ENCODE assay signal across 20 cellular contexts in the genomic region with DNA sequence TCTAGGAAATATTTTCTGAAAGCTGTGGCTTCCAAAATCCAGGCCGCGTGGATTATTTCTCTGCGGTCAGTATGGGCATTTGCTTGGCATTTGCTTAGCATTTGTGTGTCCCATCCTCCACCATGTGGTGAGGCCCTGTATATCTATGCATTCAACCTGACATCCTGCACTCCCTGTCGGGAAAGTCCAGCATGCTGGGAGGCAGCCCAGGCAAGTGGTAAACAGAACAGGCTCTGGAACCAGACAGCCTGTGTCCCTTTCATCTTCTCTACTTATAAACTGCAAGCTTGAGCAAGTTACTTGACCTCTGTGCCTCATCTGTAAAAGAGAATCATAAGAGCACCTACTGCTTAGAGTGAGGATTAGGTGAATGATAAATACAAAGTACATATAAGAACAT.
DNase-seq lines count a peak whose midpoint lies in the region; ATAC-seq and TF ChIP-seq lines count a peak whose summit lies in the region.
"Had no signal": no experiment of that assay in that cellular context is flagged by ENCODE, and none has a peak within 500 bp of the region (broad histone marks: within the 10 kb centered on the region; RNA-seq: fewer than 3 reads in every experiment).

No MANE protein-coding gene starts in this region.

- no peaks in the 10 kb centered on the region for H3K27me3 Mint-ChIP-seq in GM23338 (ENCODE audit: insufficient read depth, low read depth, poor library complexity)
- H3K27me3 Mint-ChIP-seq: B cell, IgD-negative memory B cell had no signal

- DNase-seq in GM23338 (ENCODE audit: low spot score): peak; percentile 3
- peak; percentile 3 for DNase-seq in choroid plexus epithelial cell (ENCODE audit: low read depth)
- DNase-seq in mesendoderm: peak; percentile 40
- no peak for DNase-seq in osteoblast (ENCODE audit: insufficient read length, low spot score, missing footprints)
- no peak for DNase-seq in SW 1271 (lab: John Stamatoyannopoulos, UW)
- no peak for DNase-seq in NCI-H1694 treated with DMSO at 0.1 percent for 48 hours (lab: John Stamatoyannopoulos, UW)
- no peak for DNase-seq in NCI-H1436 (lab: John Stamatoyannopoulos, UW)
- DNase-seq: HCEC 1CT; NCI-H1105; NCI-H2081; NCI-H2171; NCI-H345; NCI-H524; NCI-H774; NK-92 treated with Interleukin-12 subunit alpha and Interleukin-12 subunit beta, amount 100 ng/mL, for 24 hours had no signal

- no peak overlapping the region for H3K27ac Mint-ChIP-seq in GM23338
- H3K27ac Mint-ChIP-seq: B cell, IgD-negative memory B cell had no signal

- TF ChIP-seq CTCF in GM23338 (conservative IDR thresholded peaks at IDR 0.05; ENCODE audit: low read depth in 2 of 2) (peak in 1 of 2 experiments; percentile 16; a peak in 1 of 4 replicates), choroid plexus epithelial cell (conservative IDR thresholded peaks at IDR 0.05; ENCODE audit: low read depth, low read length) (no peak), osteoblast (IDR thresholded peaks at IDR 0.05; ENCODE audit: extremely low read depth, low read depth, low read length) (no peak)

- no CpG with 5 or more reads among the region's 4 CpGs for WGBS in mesendoderm (ENCODE audit: extremely low coverage, insufficient coverage, low lambda C conversion rate)

- H4K20me1 ChIP-seq in GM23338 (replicated peaks; ENCODE audit: insufficient read depth) (no peaks in the 10 kb centered on the region), osteoblast (ENCODE audit: insufficient read depth, low read length) (no peaks in the 10 kb centered on the region)

- no peak overlapping the region for H3K23ac ChIP-seq in mesendoderm (ENCODE audit: low read length)

- H3K27ac ChIP-seq in GM23338 (ENCODE audit: low read depth) (no peak overlapping the region), mesendoderm (ENCODE audit: low read depth, low read length) (no peak overlapping the region), osteoblast (ENCODE audit: low read depth, low read length) (peak overlapping the region; percentile 80)
- H3K27ac ChIP-seq: A549 had no signal

- H4K5ac ChIP-seq in mesendoderm (ENCODE audit: low read length): no peak overlapping the region

- H3K9me2 ChIP-seq in GM23338 (ENCODE audit: insufficient read depth): peaks cover 12% of the 10 kb centered on the region

- no peak overlapping the region for H3K9ac ChIP-seq in mesendoderm (ENCODE audit: low read length)

- H3K4me3 ChIP-seq in GM23338 (no peak overlapping the region), choroid plexus epithelial cell (ENCODE audit: low read depth, low read length) (no peak overlapping the region), mesendoderm (ENCODE audit: low read length) (no peak overlapping the region), osteoblast (ENCODE audit: insufficient read depth, low read length) (no peak overlapping the region)
- H3K4me3 ChIP-seq: A549, GM12878 had no signal

- H3K56ac ChIP-seq in mesendoderm (ENCODE audit: low read length): no peak overlapping the region

- H3K4me3 Mint-ChIP-seq in GM23338: no peak overlapping the region
- H3K4me3 Mint-ChIP-seq: B cell, CD14-positive monocyte, IgD-negative memory B cell had no signal

- no peak overlapping the region for H3K4ac ChIP-seq in mesendoderm (ENCODE audit: low read depth, low read length)

- no peak overlapping the region for H2BK15ac ChIP-seq in mesendoderm (replicated peaks; ENCODE audit: low read depth)

- H3K4me2 ChIP-seq in GM23338 (no peak overlapping the region), mesendoderm (ENCODE audit: low read length) (no peak overlapping the region), osteoblast (ENCODE audit: insufficient read depth, low read length) (no peak overlapping the region)
- H3K4me2 ChIP-seq: A549 had no signal

- H3K79me1 ChIP-seq in mesendoderm (ENCODE audit: low read length): no peaks in the 10 kb centered on the region

- H3K9me3 Mint-ChIP-seq in GM23338: no peaks in the 10 kb centered on the region

- H2AFZ ChIP-seq in GM23338 (0 out of 2 replicates have a peak overlapping the region, but pooled peaks have one; percentile 29), osteoblast (ENCODE audit: low read length) (no peak overlapping the region)

- H4K8ac ChIP-seq in mesendoderm (ENCODE audit: low read depth, low read length): no peak overlapping the region

- no peak overlapping the region for H2BK5ac ChIP-seq in mesendoderm (ENCODE audit: low read length)

- no peaks in the 10 kb centered on the region for H3K9me3 ChIP-seq in osteoblast (ENCODE audit: low read depth, low read length)
- H3K9me3 ChIP-seq: A549 had no signal

- H3K79me2 ChIP-seq in GM23338 (replicated peaks; ENCODE audit: insufficient read depth) (no peaks in the 10 kb centered on the region), mesendoderm (ENCODE audit: control insufficient read depth, insufficient read depth, low read length) (no peaks in the 10 kb centered on the region), osteoblast (ENCODE audit: insufficient read depth, low read length) (no peaks in the 10 kb centered on the region)

- peaks cover 7% of the 10 kb centered on the region for H3K4me1 ChIP-seq in GM23338 (ENCODE audit: insufficient read depth)
- no peaks in the 10 kb centered on the region for H3K4me1 ChIP-seq in mesendoderm (ENCODE audit: control insufficient read depth, low read depth, low read length)
- peaks cover 45% of the 10 kb centered on the region for H3K4me1 ChIP-seq in osteoblast (ENCODE audit: insufficient read depth, low read length)

- no peak overlapping the region for H3K18ac ChIP-seq in mesendoderm (ENCODE audit: low read length)

- no peaks in the 10 kb centered on the region for H3K36me3 Mint-ChIP-seq in GM23338 (ENCODE audit: low read depth)
- H3K36me3 Mint-ChIP-seq: CD14-positive monocyte had no signal

- H2AK5ac ChIP-seq in mesendoderm (ENCODE audit: low read length): no peak overlapping the region

- no peaks in the 10 kb centered on the region for H3F3A ChIP-seq in GM23338 (replicated peaks; ENCODE audit: low read depth)

- peaks cover 13% of the 10 kb centered on the region for H3K4me1 Mint-ChIP-seq in GM23338
- H3K4me1 Mint-ChIP-seq: B cell, CD14-positive monocyte had no signal

- H3K36me3 ChIP-seq in GM23338 (ENCODE audit: insufficient read depth): no peaks in the 10 kb centered on the region
- H3K36me3 ChIP-seq in mesendoderm (ENCODE audit: control insufficient read depth, insufficient read depth, low read length): no peaks in the 10 kb centered on the region
- H3K36me3 ChIP-seq in osteoblast (ENCODE audit: insufficient read depth, low read length): no peaks in the 10 kb centered on the region

- H3K27me3 ChIP-seq in GM23338 (ENCODE audit: insufficient read depth) (no peaks in the 10 kb centered on the region), mesendoderm (ENCODE audit: insufficient read depth, low read length, poor library complexity) (no peaks in the 10 kb centered on the region), osteoblast (ENCODE audit: insufficient read depth, low read length) (no peaks in the 10 kb centered on the region)

- peak; percentile 61 for ATAC-seq in GM23338
- ATAC-seq: A549, GM12878 had no signal

- no peak overlapping the region for H2BK120ac ChIP-seq in mesendoderm (ENCODE audit: low read depth, low read length)

TF ChIP-seq in GM23338, 12 proteins besides CTCF, POLR2A, EP300 and RAD21:
- TF ChIP-seq JUNB (IDR thresholded peaks at IDR 0.05; ENCODE audit: unreplicated experiment) (no peak), CREB1 (CRISPR knock-in tag; IDR thresholded peaks at IDR 0.05; ENCODE audit: low read depth) (no peak), EZH2phosphoT487 (IDR thresholded peaks at IDR 0.05; ENCODE audit: unreplicated experiment) (no peak)
- TF ChIP-seq, protein P1, sequence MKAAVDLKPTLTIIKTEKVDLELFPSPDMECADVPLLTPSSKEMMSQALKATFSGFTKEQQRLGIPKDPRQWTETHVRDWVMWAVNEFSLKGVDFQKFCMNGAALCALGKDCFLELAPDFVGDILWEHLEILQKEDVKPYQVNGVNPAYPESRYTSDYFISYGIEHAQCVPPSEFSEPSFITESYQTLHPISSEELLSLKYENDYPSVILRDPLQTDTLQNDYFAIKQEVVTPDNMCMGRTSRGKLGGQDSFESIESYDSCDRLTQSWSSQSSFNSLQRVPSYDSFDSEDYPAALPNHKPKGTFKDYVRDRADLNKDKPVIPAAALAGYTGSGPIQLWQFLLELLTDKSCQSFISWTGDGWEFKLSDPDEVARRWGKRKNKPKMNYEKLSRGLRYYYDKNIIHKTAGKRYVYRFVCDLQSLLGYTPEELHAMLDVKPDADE (IDR thresholded peaks at IDR 0.05): no peak

Comparison
In these comparisons a context has a peak if more than half of its experiments do, and no peak if none do; other contexts are left out.
1. DNase-seq: peak in GM23338 (single experiment), choroid plexus epithelial cell (single experiment) and mesendoderm (single experiment); none in osteoblast (single experiment), SW 1271 (0 of 2), NCI-H1694 treated with DMSO at 0.1 percent for 48 hours (single experiment) and NCI-H1436 (single experiment).